ENCODE assay signal across 23 cellular contexts in the genomic region with DNA sequence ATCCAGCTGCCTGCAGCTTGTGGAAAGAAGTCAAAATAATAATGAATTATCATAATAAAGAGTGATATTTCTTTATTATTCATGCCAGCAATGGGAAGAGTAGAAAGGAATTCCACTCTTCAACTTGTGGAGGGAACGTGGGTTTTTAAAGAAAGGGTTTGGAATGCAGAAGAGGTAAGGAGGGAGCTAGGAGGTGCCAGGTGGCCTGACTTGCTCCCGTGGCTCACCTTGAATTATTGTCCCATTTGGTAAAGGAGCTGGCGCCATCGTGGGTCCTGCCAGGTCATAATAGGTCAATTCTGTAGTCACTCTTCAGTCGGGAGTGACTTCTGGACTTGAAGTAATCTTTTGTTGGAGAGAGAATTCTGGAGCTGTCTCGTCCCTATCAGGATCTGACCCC.
"Had no signal": no experiment of that assay in that cellular context is flagged by ENCODE, and none has a peak within 500 bp of the region (broad histone marks: within the 10 kb centered on the region; RNA-seq: fewer than 3 reads in every experiment).

No MANE protein-coding gene starts in this region.

- H3K27ac ChIP-seq: HL-60, KMS-11, RWPE1 had no signal

- H3K4me2 ChIP-seq: KMS-11, SK-N-SH had no signal

- DNase-seq: MV-4-11, NCI-H1048, NCI-H1105, NCI-H1417, NCI-H1436 treated with DMSO at 0.1 percent for 48 hours, NCI-H1694 treated with DMSO at 0.1 percent for 48 hours, NCI-H2029, NCI-H2081 treated with DMSO at 0.1 percent for 48 hours, NCI-H2171, NCI-H446, NCI-H510A, NCI-H524 treated with DMSO at 0.1 percent for 48 hours, NCI-H69, NCI-H774, SHP77, SK-N-SH, SW 1271 had no signal

- H3K4me3 ChIP-seq: K562 had no signal

- H3K4me1 Mint-ChIP-seq: IgD-negative memory B cell had no signal

- H3K27me3 Mint-ChIP-seq: IgD-negative memory B cell had no signal

- H3K9me3 Mint-ChIP-seq: IgD-negative memory B cell had no signal

- FAIRE-seq: K562, RCC 7860 had no signal

- H3K36me3 Mint-ChIP-seq: IgD-negative memory B cell had no signal

- ATAC-seq: K562 had no signal

- H3K9ac ChIP-seq: KMS-11, SK-N-SH had no signal

- H3K9me3 ChIP-seq: SK-N-SH had no signal

- H3K4me3 Mint-ChIP-seq: IgD-negative memory B cell had no signal

- H3K27ac Mint-ChIP-seq: IgD-negative memory B cell had no signal
